ENCODE assay signal across 8 cellular contexts in genomic region chr12:89709994-89710872, GRCh38. TPM values are rescaled to one million over a fixed set of nuclear protein-coding genes. Genes with fewer than 3 reads are reported as not detected.
DNase-seq lines count a peak whose midpoint lies in the region; ATAC-seq and TF ChIP-seq lines count a peak whose summit lies in the region.

No MANE protein-coding gene starts in this region.

- no peaks in the 10 kb centered on the region for H3K36me3 ChIP-seq in lower lobe of right lung

- H3K4me1 ChIP-seq in lower lobe of right lung = peaks cover 9% of the 10 kb centered on the region

- H3K4me1 Mint-ChIP-seq in HFFc6 (ENCODE audit: low read depth) = peaks cover 39% of the 10 kb centered on the region

- TF ChIP-seq CTCF in HFFc6 (IDR thresholded peaks at IDR 0.05) (no peak), lower lobe of right lung (IDR thresholded peaks at IDR 0.05) (no peak)

- no peaks in the 10 kb centered on the region for H3K27me3 ChIP-seq in lower lobe of right lung (ENCODE audit: low read depth)

- peak overlapping the region; percentile 97 for H3K4me3 Mint-ChIP-seq in HFFc6

- peak; percentile 66 for DNase-seq in GM03348 (ENCODE audit: low spot score)
- peak; percentile 21 for DNase-seq in HFFc6
- peak; percentile 60 for DNase-seq in SK-N-DZ (ENCODE audit: low spot score)
- DNase-seq in dedifferentiated amniotic fluid mesenchymal stem cell (ENCODE audit: extremely low spot score) = peak; percentile 30
- DNase-seq in lower lobe of right lung = peak; percentile 78
- peak; percentile 1 for DNase-seq in stimulated activated CD8-positive, alpha-beta memory T cell treated with anti-CD3 and anti-CD28 coated beads, Interleukin-7, amount 100 ng/mL, for 24 hours (ENCODE audit: low read depth)

- peak overlapping the region; percentile 99 for H3K27ac Mint-ChIP-seq in HFFc6

- peak overlapping the region; percentile 99 for H3K27ac ChIP-seq in lower lobe of right lung

- H3K9me3 ChIP-seq in lower lobe of right lung = no peaks in the 10 kb centered on the region

- peak; percentile 27 to 42 for ATAC-seq in lower lobe of right lung
- ATAC-seq in GM18861 (IDR thresholded peaks at IDR 0.05; ENCODE audit: unreplicated experiment) = no peak
- ATAC-seq in GM19463 (IDR thresholded peaks at IDR 0.05; ENCODE audit: unreplicated experiment) = no peak

- no peaks in the 10 kb centered on the region for H3K27me3 Mint-ChIP-seq in HFFc6 (ENCODE audit: insufficient read depth)

- no peaks in the 10 kb centered on the region; the same call in none of the 2 replicates for H3K9me3 Mint-ChIP-seq in HFFc6

- H3K4me3 ChIP-seq in lower lobe of right lung = peak overlapping the region; percentile 87

- intact Hi-C loops in lower lobe of right lung (cut with DNase I) = no loop called here

- H3K36me3 Mint-ChIP-seq in HFFc6 (ENCODE audit: low read depth) = peaks cover 16% of the 10 kb centered on the region

RNA-seq across cellular contexts. Expression of gene ATP2B1, which starts 1.6 kb away (rescaled TPM):
- total RNA-seq in HFFc6 (2021; fragmentation: NEBNext Ultra II Directional; extraction: Animal tissue kit (Norgen Biotek cat#: 25700)) = 10 to 100 TPM; 45.3 to 67.6 (median 53.4) TPM
- 45.9 and 49.5 TPM in 2 replicates for polyA plus RNA-seq in SK-N-DZ (2014; cell fraction: cytosol; rRNA removed)
- 58.5 and 68.8 TPM in 2 replicates for polyA plus RNA-seq in SK-N-DZ (2014; cell fraction: nucleus; rRNA removed)
- 34.5 TPM for total RNA-seq in lower lobe of right lung

Comparison
In these comparisons a context has a peak if more than half of its experiments do, and no peak if none do; other contexts are left out.
1. DNase-seq: peak in every context shown above with its lines; median percentile 78 in lower lobe of right lung; 66 in GM03348; 60 in SK-N-DZ; 30 in dedifferentiated amniotic fluid mesenchymal stem cell; 21 in HFFc6; 1 in stimulated activated CD8-positive, alpha-beta memory T cell treated with anti-CD3 and anti-CD28 coated beads, Interleukin-7, amount 100 ng/mL, for 24 hours.
2. ATAC-seq: peak in lower lobe of right lung (2 of 2); none in GM18861 (single experiment) and GM19463 (single experiment).